Comparison of ENCODE assay signal across 30 cellular contexts in genomic region chr7:151817315-151817690, GRCh38.
"Had no signal": no experiment of that assay in that cellular context is flagged by ENCODE, and none has a peak within 500 bp of the region (broad histone marks: within the 10 kb centered on the region; RNA-seq: fewer than 3 reads in every experiment).

No MANE protein-coding gene starts in this region.

- H3K4me1 Mint-ChIP-seq: activated CD4-positive, alpha-beta T cell treated with anti-CD3 and anti-CD28 coated beads, Interleukin-2, amount 10 ng/mL, durations not matched to agents 24 days and 14 days had no signal

- H3K36me3 Mint-ChIP-seq: activated naive CD8-positive, alpha-beta T cell treated with anti-CD3 and anti-CD28 coated beads for 36 hours had no signal

- H3K4me3 ChIP-seq: PC-9 had no signal

- H2AFZ ChIP-seq: PC-9 had no signal

- H3K4me2 ChIP-seq: KMS-11, PC-9 had no signal

- H3K27me3 Mint-ChIP-seq: activated CD4-positive, alpha-beta T cell treated with anti-CD3 and anti-CD28 coated beads, Interleukin-2, amount 10 ng/mL, durations not matched to agents 24 days and 14 days; activated CD8-positive, alpha-beta T cell treated with anti-CD3 and anti-CD28 coated beads for 36 hours; activated naive CD8-positive, alpha-beta T cell treated with anti-CD3 and anti-CD28 coated beads for 36 hours; activated T-helper 17 cell treated with anti-CD3 and anti-CD28 coated beads, Interleukin-2, amount 50 U/mL, for 72 hours had no signal

- DNase-seq: activated CD4-positive, alpha-beta T cell treated with anti-CD3 and anti-CD28 coated beads, Interleukin-2, amount 10 ng/mL, durations not matched to agents 24 days and 14 days; activated CD4-positive, alpha-beta T cell treated with anti-CD3 and anti-CD28 coated beads, Interleukin-2, amount 50 U/mL, for 4 hours; activated CD8-positive, alpha-beta T cell treated with anti-CD3 and anti-CD28 coated beads for 36 hours; activated effector memory CD4-positive, alpha-beta T cell treated with anti-CD3 and anti-CD28 coated beads, Interleukin-2, amount 50 U/mL, for 16 hours; activated naive CD4-positive, alpha-beta T cell; activated naive CD4-positive, alpha-beta T cell treated with anti-CD3 and anti-CD28 coated beads, Interleukin-2, amount 50 U/mL, for 16 hours; activated naive CD8-positive, alpha-beta T cell treated with anti-CD3 and anti-CD28 coated beads for 36 hours; activated T-cell treated with anti-CD3 and anti-CD28 coated beads, Interleukin-2, amount 50 U/mL, for 1 hour; activated T-cell treated with anti-CD3 and anti-CD28 coated beads, Interleukin-2, amount 50 U/mL, for 72 hours; amniotic stem cell; aorta; brain microvascular endothelial cell; central memory CD4-positive, alpha-beta T cell; NCI-H1105; NCI-H1417 treated with DMSO at 0.1 percent for 48 hours; NCI-H187 treated with DMSO at 0.1 percent for 48 hours; NCI-H345; NCI-H526; NCI-H748 treated with DMSO at 0.1 percent for 48 hours; NK-92 treated with Interleukin-12 subunit alpha and Interleukin-12 subunit beta, amount 100 ng/mL, for 24 hours; PC-9; SW 1271; T-helper 1 cell; T-helper 2 cell; T-helper 9 cell; WERI-Rb-1 had no signal

- H3K27ac ChIP-seq: brain microvascular endothelial cell, KMS-11, PC-9, RWPE1, WERI-Rb-1 had no signal

- ATAC-seq: activated CD8-positive, alpha-beta T cell treated with anti-CD3 and anti-CD28 coated beads for 36 hours; activated T-cell treated with anti-CD3 and anti-CD28 coated beads, Interleukin-2, amount 50 U/mL, for 72 hours; activated T-helper 17 cell treated with anti-CD3 and anti-CD28 coated beads, Interleukin-2, amount 50 U/mL, for 72 hours; Right ventricle myocardium inferior had no signal

- H3K9ac ChIP-seq: KMS-11 had no signal

- H3K27ac Mint-ChIP-seq: activated CD4-positive, alpha-beta T cell treated with anti-CD3 and anti-CD28 coated beads, Interleukin-2, amount 10 ng/mL, durations not matched to agents 24 days and 14 days; activated CD8-positive, alpha-beta T cell treated with anti-CD3 and anti-CD28 coated beads for 36 hours; activated naive CD8-positive, alpha-beta T cell treated with anti-CD3 and anti-CD28 coated beads for 36 hours; activated T-cell treated with anti-CD3 and anti-CD28 coated beads, Interleukin-2, amount 50 U/mL, for 72 hours; activated T-helper 17 cell treated with anti-CD3 and anti-CD28 coated beads, Interleukin-2, amount 50 U/mL, for 72 hours had no signal

- H3K36me3 ChIP-seq: brain microvascular endothelial cell, WERI-Rb-1 had no signal

- H3K9me3 Mint-ChIP-seq: activated CD4-positive, alpha-beta T cell treated with anti-CD3 and anti-CD28 coated beads, Interleukin-2, amount 10 ng/mL, durations not matched to agents 24 days and 14 days; activated CD8-positive, alpha-beta T cell treated with anti-CD3 and anti-CD28 coated beads for 36 hours; activated naive CD8-positive, alpha-beta T cell treated with anti-CD3 and anti-CD28 coated beads for 36 hours; activated T-cell treated with anti-CD3 and anti-CD28 coated beads, Interleukin-2, amount 50 U/mL, for 72 hours; activated T-helper 17 cell treated with anti-CD3 and anti-CD28 coated beads, Interleukin-2, amount 50 U/mL, for 72 hours had no signal

- H3K4me3 Mint-ChIP-seq: activated CD4-positive, alpha-beta T cell treated with anti-CD3 and anti-CD28 coated beads, Interleukin-2, amount 10 ng/mL, durations not matched to agents 24 days and 14 days; activated CD8-positive, alpha-beta T cell treated with anti-CD3 and anti-CD28 coated beads for 36 hours; activated naive CD8-positive, alpha-beta T cell treated with anti-CD3 and anti-CD28 coated beads for 36 hours; activated T-cell treated with anti-CD3 and anti-CD28 coated beads, Interleukin-2, amount 50 U/mL, for 72 hours; activated T-helper 17 cell treated with anti-CD3 and anti-CD28 coated beads, Interleukin-2, amount 50 U/mL, for 72 hours had no signal
